ENCODE assay signal across 8 cellular contexts in the genomic region with DNA sequence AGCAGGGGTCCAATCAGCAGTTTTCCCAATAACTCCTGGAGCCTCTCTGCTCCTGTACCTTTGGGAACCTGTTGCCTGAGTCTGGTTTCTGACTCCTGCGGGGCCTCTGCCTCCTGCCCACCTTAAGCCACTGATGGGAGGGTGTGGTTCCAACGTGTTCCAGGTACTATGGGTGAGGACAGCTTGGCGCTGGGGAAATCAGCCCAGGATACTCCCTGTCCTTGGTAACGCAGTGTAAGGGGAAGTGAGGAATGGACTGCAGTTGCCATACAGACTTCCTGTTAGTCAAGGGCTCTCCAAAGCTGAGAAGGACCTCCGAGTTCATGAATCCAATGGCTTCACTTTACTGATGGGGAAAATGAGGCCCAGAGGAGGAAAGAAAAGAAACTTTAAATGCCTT. TPM values are rescaled to one million over a fixed set of nuclear protein-coding genes. Genes with fewer than 3 reads are reported as not detected.
A peak's percentile ranks its signal among the peaks of the same experiment; 100 is the strongest.
DNase-seq lines count a peak whose midpoint lies in the region; ATAC-seq, FAIRE-seq and TF ChIP-seq lines count a peak whose summit lies in the region.

No MANE protein-coding gene starts in this region.

- no peaks in the 10 kb centered on the region for H3K36me3 Mint-ChIP-seq in progenitor cell of endocrine pancreas (ENCODE audit: insufficient read depth)

- peaks cover 35% of the 10 kb centered on the region for H3K79me2 ChIP-seq in endothelial cell of umbilical vein (ENCODE audit: control insufficient read depth, insufficient read depth, low read length)

- CTCF ChIA-PET in endothelial cell of umbilical vein (lab: Charles Lee): interaction anchor here (1.2 to 16.7 kb wide), 21 partner anchors 7 to 312 kb away, joined by 3 to 264 read pairs (median 10); a partner anchor contains a TSS

- H3K36me3 ChIP-seq in endothelial cell of umbilical vein (ENCODE audit: control insufficient read depth in 2 of 2, extremely low read depth in 1 of 2, insufficient read depth in 2 of 2, low read length in 2 of 2) (no peaks in the 10 kb centered on the region), gastrocnemius medialis (no peaks in the 10 kb centered on the region)

- H4K20me1 ChIP-seq in endothelial cell of umbilical vein (replicated peaks; ENCODE audit: control insufficient read depth, extremely low read depth, insufficient read depth, low read length): peaks cover 3% of the 10 kb centered on the region

- H3K4me3 ChIP-seq in endothelial cell of umbilical vein (replicated peaks in 1 of 3; ENCODE audit: insufficient read depth in 1 of 3, low read depth in 1 of 3, low read length in 3 of 3) (no peak overlapping the region), gastrocnemius medialis (peak overlapping the region in 2 of 4 donors; percentile 29 to 80)

- no peak overlapping the region for H3K4me3 Mint-ChIP-seq in progenitor cell of endocrine pancreas (ENCODE audit: low read depth)

- dilution Hi-C loops in endothelial cell of umbilical vein (cut with MboI; ENCODE audit: extremely low pct_ligation_motif_present, low sequenced_read_pairs): no loop called here

- DNase-seq in GF-D8 (lab: John Stamatoyannopoulos, UW) (peak; percentile 32), OCI-M1 (lab: John Stamatoyannopoulos, UW) (peak; percentile 37), endothelial cell of umbilical vein (ENCODE audit: low read depth, low spot score) (peak; percentile 46), gastrocnemius medialis (no peak), NCI-H1436 treated with DMSO at 0.1 percent for 48 hours (lab: John Stamatoyannopoulos, UW) (no peak), progenitor cell of endocrine pancreas (ENCODE audit: low spot score, unreplicated experiment) (no peak), epidermal melanocyte (ENCODE audit: insufficient read length, low spot score) (no peak)
- no peak for DNase-seq in activated CD8-positive, alpha-beta memory T cell treated with anti-CD3 and anti-CD28 coated beads, Interleukin-2, amount 50 U/mL, for 4 hours

- peaks cover 36% of the 10 kb centered on the region for H3K4me1 Mint-ChIP-seq in progenitor cell of endocrine pancreas (ENCODE audit: low read depth)

- H2AFZ ChIP-seq in endothelial cell of umbilical vein (ENCODE audit: low read depth, low read length): peak overlapping the region; percentile 49

- TF ChIP-seq POLR2A in endothelial cell of umbilical vein (IDR thresholded peaks at IDR 0.05; ENCODE audit: low read depth, low read length) (no peak), gastrocnemius medialis (IDR thresholded peaks at IDR 0.05) (no peak)

- H3K9me3 ChIP-seq in endothelial cell of umbilical vein (replicated peaks; ENCODE audit: control insufficient read depth, insufficient read depth, low read length): no peaks in the 10 kb centered on the region
- no peaks in the 10 kb centered on the region for H3K9me3 ChIP-seq in gastrocnemius medialis

- no TSS peak for BruUV-seq in endothelial cell of umbilical vein (replicated peaks; lab: Mats Ljungman, UMichigan)

- peak overlapping the region; percentile 68 for H3K4me2 ChIP-seq in endothelial cell of umbilical vein (ENCODE audit: insufficient read depth, low read length)

- in situ Hi-C loops in gastrocnemius medialis (cut with MboI; ENCODE audit: low sequenced_read_pairs in 4 of 4): loop anchor here (5.0 to 25.0 kb wide), 4 partner anchors 107 to 325 kb away; a partner anchor contains a TSS

- no peaks in the 10 kb centered on the region for H3K9me3 Mint-ChIP-seq in progenitor cell of endocrine pancreas (ENCODE audit: low read depth)

- POLR2A ChIA-PET in endothelial cell of umbilical vein (lab: Charles Lee): interaction anchor here (0.6 to 1.2 kb wide), 2 partner anchors 46 to 101 kb away, joined by 3 to 5 read pairs; a partner anchor contains a TSS

- no peak for TF ChIP-seq CTCF in endothelial cell of umbilical vein (IDR thresholded peaks at IDR 0.05; ENCODE audit: extremely low read depth in 1 of 2, insufficient read depth in 1 of 2, low read depth in 1 of 2, low read length in 2 of 2)
- no peak for TF ChIP-seq CTCF in gastrocnemius medialis (IDR thresholded peaks at IDR 0.05 in 4 of 5, conservative IDR thresholded peaks at IDR 0.05 in 1 of 5)
- no peak for TF ChIP-seq CTCF in progenitor cell of endocrine pancreas (IDR thresholded peaks at IDR 0.05; ENCODE audit: unreplicated experiment)

- H3K27ac ChIP-seq in endothelial cell of umbilical vein (ENCODE audit: insufficient read depth, low read depth, low read length) (peak overlapping the region; percentile 61), gastrocnemius medialis (peak overlapping the region; percentile 82 to 94 (median 84))

- H3K4me1 ChIP-seq in endothelial cell of umbilical vein (ENCODE audit: control insufficient read depth, extremely low read depth, insufficient read depth, low read length): peaks cover 26% of the 10 kb centered on the region
- H3K4me1 ChIP-seq in gastrocnemius medialis: peaks cover 33 to 37% of the 10 kb centered on the region in 2 donors

- H3K9me1 ChIP-seq in endothelial cell of umbilical vein (replicated peaks; ENCODE audit: control insufficient read depth, extremely low read depth, insufficient read depth, low read length): no peaks in the 10 kb centered on the region

- no peaks in the 10 kb centered on the region for H3K27me3 ChIP-seq in endothelial cell of umbilical vein (ENCODE audit: control insufficient read depth in 2 of 2, insufficient read depth in 2 of 2, low read length in 2 of 2)
- no peaks in the 10 kb centered on the region for H3K27me3 ChIP-seq in gastrocnemius medialis

- no peaks in the 10 kb centered on the region for H3K27me3 Mint-ChIP-seq in progenitor cell of endocrine pancreas

- FAIRE-seq in endothelial cell of umbilical vein (lab: Jason Lieb, UNC): peak; percentile 82

- H3K27ac Mint-ChIP-seq in progenitor cell of endocrine pancreas: no peak overlapping the region

- ATAC-seq in gastrocnemius medialis: no peak

- intact Hi-C loops in endothelial cell of umbilical vein (cut with micrococcal nuclease) (loop anchor here (1.0 to 5.0 kb wide), 9 partner anchors 25 to 1085 kb away; a partner anchor contains a TSS), gastrocnemius medialis (cut with DNase I; ENCODE audit: low total_unique reads) (loop anchor here (1.0 to 2.0 kb wide), 5 partner anchors 35 to 311 kb away; a partner anchor contains a TSS)

- peak overlapping the region; percentile 65 for H3K9ac ChIP-seq in endothelial cell of umbilical vein (replicated peaks; ENCODE audit: extremely low read depth, insufficient read depth, low read length)

TF ChIP-seq in endothelial cell of umbilical vein, 7 proteins besides CTCF, POLR2A, EP300 and RAD21:
- TF ChIP-seq POLR2AphosphoS5 (IDR thresholded peaks at IDR 0.05; ENCODE audit: insufficient read depth, low read depth, low read length): no peak
- TF ChIP-seq FOS (IDR thresholded peaks at IDR 0.05; ENCODE audit: borderline replicate concordance, insufficient read depth, low read length): no peak
- TF ChIP-seq GATA2 (IDR thresholded peaks at IDR 0.05; ENCODE audit: insufficient read depth, insufficient read length, low read depth, low read length): no peak
- TF ChIP-seq EZH2 (IDR thresholded peaks at IDR 0.05; ENCODE audit: borderline replicate concordance, low read depth, low read length, severe bottlenecking): no peak
- TF ChIP-seq JUN (IDR thresholded peaks at IDR 0.05; ENCODE audit: borderline replicate concordance, insufficient read depth, insufficient read length, low read depth): no peak
- TF ChIP-seq, protein P1, sequence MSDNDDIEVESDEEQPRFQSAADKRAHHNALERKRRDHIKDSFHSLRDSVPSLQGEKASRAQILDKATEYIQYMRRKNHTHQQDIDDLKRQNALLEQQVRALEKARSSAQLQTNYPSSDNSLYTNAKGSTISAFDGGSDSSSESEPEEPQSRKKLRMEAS (IDR thresholded peaks at IDR 0.05; ENCODE audit: insufficient read depth, insufficient read length): no peak
- no peak for TF ChIP-seq MYC (IDR thresholded peaks at IDR 0.05; ENCODE audit: low read depth, low read length)

RNA-seq across cellular contexts. Expression of a gene that starts 1.2 kb away (rescaled TPM):
- total RNA-seq in endothelial cell of umbilical vein: 33.4 and 34.7 TPM in 2 replicates
- polyA plus RNA-seq in endothelial cell of umbilical vein: 16.6 and 16.7 TPM in 2 replicates
- polyA plus RNA-seq in endothelial cell of umbilical vein (2011; cell fraction: cytosol; rRNA removed): 19.1 and 19.9 TPM in 2 replicates
- 23.1 and 28.7 TPM in 2 replicates for polyA plus RNA-seq in endothelial cell of umbilical vein (2011; cell fraction: nucleus; rRNA removed)
- polyA plus RNA-seq in endothelial cell of umbilical vein (2012): 19.7 and 21.0 TPM in 2 replicates
- polyA minus RNA-seq in endothelial cell of umbilical vein: 18.3 and 34.6 TPM in 2 replicates
- polyA minus RNA-seq in endothelial cell of umbilical vein (2011; cell fraction: cytosol; rRNA and poly(A)+ RNA removed): 45.0 TPM
- 14.6 and 18.9 TPM in 2 replicates for polyA minus RNA-seq in endothelial cell of umbilical vein (2011; cell fraction: nucleus; rRNA and poly(A)+ RNA removed)
- total RNA-seq in gastrocnemius medialis: 10 to 100 TPM; 17.8 to 37.2 (median 30.3) TPM
- 55.5 and 59.1 TPM in 2 replicates for total RNA-seq in progenitor cell of endocrine pancreas

RNA-seq across cellular contexts. Expression of a gene that starts 24.5 kb away (rescaled TPM):
- total RNA-seq in endothelial cell of umbilical vein (51.5 and 54.5 TPM in 2 replicates), gastrocnemius medialis (1 to 10 TPM; 2.7 to 6.3 (median 3.5) TPM), progenitor cell of endocrine pancreas (75.3 and 77.8 TPM in 2 replicates)
- 29.4 and 33.8 TPM in 2 replicates for polyA plus RNA-seq in endothelial cell of umbilical vein
- 28.8 and 40.1 TPM in 2 replicates for polyA plus RNA-seq in endothelial cell of umbilical vein (2011; cell fraction: cytosol; rRNA removed)
- 25.6 and 28.9 TPM in 2 replicates for polyA plus RNA-seq in endothelial cell of umbilical vein (2011; cell fraction: nucleus; rRNA removed)
- polyA plus RNA-seq in endothelial cell of umbilical vein (2012): 38.6 and 39.9 TPM in 2 replicates
- polyA minus RNA-seq in endothelial cell of umbilical vein: 12.0 and 19.1 TPM in 2 replicates
- polyA minus RNA-seq in endothelial cell of umbilical vein (2011; cell fraction: cytosol; rRNA and poly(A)+ RNA removed): 26.4 TPM
- 6.8 and 10.4 TPM in 2 replicates for polyA minus RNA-seq in endothelial cell of umbilical vein (2011; cell fraction: nucleus; rRNA and poly(A)+ RNA removed)

Comparison
In these comparisons a context has a peak if more than half of its experiments do, and no peak if none do; other contexts are left out.
1. DNase-seq: peak in GF-D8 (single experiment), OCI-M1 (single experiment) and endothelial cell of umbilical vein (single experiment); none in gastrocnemius medialis (0 of 2), NCI-H1436 treated with DMSO at 0.1 percent for 48 hours (single experiment), progenitor cell of endocrine pancreas (single experiment), activated CD8-positive, alpha-beta memory T cell treated with anti-CD3 and anti-CD28 coated beads, Interleukin-2, amount 50 U/mL, for 4 hours (single experiment) and epidermal melanocyte (single experiment).